In the genomic region with DNA sequence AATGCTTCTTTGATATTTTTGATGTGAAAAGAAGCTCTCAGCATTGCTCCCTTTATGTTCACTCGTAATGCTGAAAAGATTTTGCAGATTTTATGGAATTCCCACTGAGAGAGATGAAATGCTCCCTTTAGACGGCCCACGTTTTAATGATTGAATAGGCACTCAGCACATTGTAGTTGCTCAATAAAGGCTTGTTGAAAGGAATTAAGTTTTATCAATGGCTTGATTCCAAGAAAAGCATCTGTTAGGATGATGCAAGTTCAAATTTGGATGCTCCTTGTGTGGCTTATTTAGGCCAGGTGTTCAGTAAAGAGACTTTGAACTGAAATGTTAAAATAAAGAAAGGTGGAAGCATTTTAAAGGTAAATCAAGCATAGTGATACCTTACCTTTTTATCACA, we compare ENCODE assay signal across 1 cellular context.
TF ChIP-seq lines count a peak whose summit lies in the region.

No MANE protein-coding gene starts in this region.

TF ChIP-seq in A549, 52 proteins besides CTCF, POLR2A, EP300 and RAD21:
- TF ChIP-seq, protein P1, sequence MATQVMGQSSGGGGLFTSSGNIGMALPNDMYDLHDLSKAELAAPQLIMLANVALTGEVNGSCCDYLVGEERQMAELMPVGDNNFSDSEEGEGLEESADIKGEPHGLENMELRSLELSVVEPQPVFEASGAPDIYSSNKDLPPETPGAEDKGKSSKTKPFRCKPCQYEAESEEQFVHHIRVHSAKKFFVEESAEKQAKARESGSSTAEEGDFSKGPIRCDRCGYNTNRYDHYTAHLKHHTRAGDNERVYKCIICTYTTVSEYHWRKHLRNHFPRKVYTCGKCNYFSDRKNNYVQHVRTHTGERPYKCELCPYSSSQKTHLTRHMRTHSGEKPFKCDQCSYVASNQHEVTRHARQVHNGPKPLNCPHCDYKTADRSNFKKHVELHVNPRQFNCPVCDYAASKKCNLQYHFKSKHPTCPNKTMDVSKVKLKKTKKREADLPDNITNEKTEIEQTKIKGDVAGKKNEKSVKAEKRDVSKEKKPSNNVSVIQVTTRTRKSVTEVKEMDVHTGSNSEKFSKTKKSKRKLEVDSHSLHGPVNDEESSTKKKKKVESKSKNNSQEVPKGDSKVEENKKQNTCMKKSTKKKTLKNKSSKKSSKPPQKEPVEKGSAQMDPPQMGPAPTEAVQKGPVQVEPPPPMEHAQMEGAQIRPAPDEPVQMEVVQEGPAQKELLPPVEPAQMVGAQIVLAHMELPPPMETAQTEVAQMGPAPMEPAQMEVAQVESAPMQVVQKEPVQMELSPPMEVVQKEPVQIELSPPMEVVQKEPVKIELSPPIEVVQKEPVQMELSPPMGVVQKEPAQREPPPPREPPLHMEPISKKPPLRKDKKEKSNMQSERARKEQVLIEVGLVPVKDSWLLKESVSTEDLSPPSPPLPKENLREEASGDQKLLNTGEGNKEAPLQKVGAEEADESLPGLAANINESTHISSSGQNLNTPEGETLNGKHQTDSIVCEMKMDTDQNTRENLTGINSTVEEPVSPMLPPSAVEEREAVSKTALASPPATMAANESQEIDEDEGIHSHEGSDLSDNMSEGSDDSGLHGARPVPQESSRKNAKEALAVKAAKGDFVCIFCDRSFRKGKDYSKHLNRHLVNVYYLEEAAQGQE (IDR thresholded peaks at IDR 0.05): no peak
- TF ChIP-seq SMC3 (IDR thresholded peaks at IDR 0.05) (no peak), GATA3 (IDR thresholded peaks at IDR 0.05; ENCODE audit: borderline replicate concordance) (no peak), MAZ (IDR thresholded peaks at IDR 0.05; ENCODE audit: borderline replicate concordance, low read depth, low read length) (no peak), RNF2 (IDR thresholded peaks at IDR 0.05; ENCODE audit: borderline replicate concordance, low read depth) (no peak), NFE2L2 (conservative IDR thresholded peaks at IDR 0.05; ENCODE audit: low read length) (no peak), JUNB (IDR thresholded peaks at IDR 0.05) (no peak)
TF ChIP-seq in A549: peak in this region for 0.
